ENCODE assay signal across 18 cellular contexts in the genomic region with DNA sequence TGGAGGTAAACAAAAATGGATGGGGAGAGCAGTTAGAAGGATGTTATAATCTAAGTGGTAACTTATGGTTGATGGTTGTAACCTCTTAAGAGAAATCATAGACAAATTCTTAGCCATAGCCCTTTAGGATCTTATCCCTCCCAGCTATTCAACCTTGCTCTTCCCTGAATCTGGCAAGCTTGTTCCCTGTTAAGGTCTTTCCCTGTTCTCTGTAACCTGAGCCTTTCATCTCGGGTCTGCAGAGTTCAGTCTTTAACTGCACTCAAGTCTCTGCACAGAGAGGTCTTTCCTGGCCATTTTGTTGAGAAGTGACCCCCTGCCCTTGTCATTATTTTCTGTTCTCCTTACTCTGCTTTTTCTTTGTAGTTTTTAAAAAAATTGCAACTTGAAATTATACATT.
"Had no signal": no experiment of that assay in that cellular context is flagged by ENCODE, and none has a peak within 500 bp of the region (broad histone marks: within the 10 kb centered on the region; RNA-seq: fewer than 3 reads in every experiment).

No MANE protein-coding gene starts in this region.

- H3K36me3 ChIP-seq: colonic mucosa, pancreas had no signal

- ATAC-seq: gastroesophageal sphincter, left lobe of liver, pancreas, right cardiac atrium had no signal

- H3K4me3 ChIP-seq: colonic mucosa, esophagus squamous epithelium, gastroesophageal sphincter, lung, pancreas had no signal

- H3K27me3 ChIP-seq: colonic mucosa, esophagus squamous epithelium, gastroesophageal sphincter, pancreas had no signal

- DNase-seq: colonic mucosa; dermis blood vessel endothelial cell; esophagus squamous epithelium; foreskin fibroblast; glutamatergic neuron; kidney glomerular epithelial cell; mesenchymal stem cell; naive B cell; occipital lobe; pancreas; right cardiac atrium; small intestine; stimulated activated CD4-positive, alpha-beta T cell treated with anti-CD3 and anti-CD28 coated beads, Interleukin-12 subunit alpha, Interleukin-12 subunit beta, amount 100 ng/mL, for 4 hours; stimulated activated naive CD4-positive, alpha-beta T cell treated with Interleukin-2 at 50 U/mL for 16 hours; trophoblast cell had no signal

- H3K4me1 ChIP-seq: colonic mucosa had no signal

- H3K9me3 ChIP-seq: colonic mucosa, esophagus squamous epithelium, gastroesophageal sphincter, pancreas had no signal

- H3K27ac ChIP-seq: colonic mucosa, esophagus squamous epithelium, gastroesophageal sphincter, pancreas had no signal
